In the genomic region with DNA sequence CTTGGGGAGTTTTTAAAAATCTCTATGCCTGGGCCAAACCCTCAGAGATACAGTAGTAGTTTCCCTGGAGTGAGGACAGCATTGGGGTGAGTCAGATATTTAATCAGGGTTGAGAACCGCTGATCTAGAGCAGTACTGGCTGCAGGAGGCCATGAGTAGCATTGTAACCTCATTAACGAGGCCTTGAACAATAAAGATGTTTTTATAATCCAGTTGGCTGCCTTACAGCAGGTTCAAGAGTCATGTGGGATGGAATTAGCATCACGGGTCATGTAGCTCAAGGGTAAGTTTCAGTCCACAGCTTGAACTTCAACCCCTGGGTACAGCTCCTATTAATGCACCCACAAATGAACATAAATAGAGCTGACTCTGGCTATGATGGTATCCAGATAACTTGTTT, we compare ENCODE assay signal across 17 cellular contexts. TPM values are rescaled to one million over a fixed set of nuclear protein-coding genes. Genes with fewer than 3 reads are reported as not detected.
DNase-seq lines count a peak whose midpoint lies in the region; ATAC-seq, FAIRE-seq and TF ChIP-seq lines count a peak whose summit lies in the region.
"Had no signal": no experiment of that assay in that cellular context is flagged by ENCODE, and none has a peak within 500 bp of the region (broad histone marks: within the 10 kb centered on the region; RNA-seq: fewer than 3 reads in every experiment).

No MANE protein-coding gene starts in this region.

- 0 out of 2 replicates have a peak overlapping the region, but pooled peaks have one; percentile 36 for H3K27ac ChIP-seq in GM23338 (ENCODE audit: low read depth)
- no peak overlapping the region for H3K27ac ChIP-seq in mesendoderm (ENCODE audit: low read depth, low read length)

- no peak overlapping the region for H3K23ac ChIP-seq in mesendoderm (ENCODE audit: low read length)

- H3K27me3 ChIP-seq in GM23338 (ENCODE audit: insufficient read depth) (no peaks in the 10 kb centered on the region), mesendoderm (ENCODE audit: insufficient read depth, low read length, poor library complexity) (no peaks in the 10 kb centered on the region)
- H3K27me3 ChIP-seq: Peyer's patch had no signal

- no peak overlapping the region for H3K4me3 Mint-ChIP-seq in GM23338
- H3K4me3 Mint-ChIP-seq: activated CD4-positive, alpha-beta memory T cell treated with anti-CD3 and anti-CD28 coated beads, Interleukin-2, amount 10 ng/mL, durations not matched to agents 7 days and 5 days; CD4-positive, CD25-positive, alpha-beta regulatory T cell; neural crest cell had no signal

- H3K9me2 ChIP-seq in GM23338 (ENCODE audit: insufficient read depth): no peaks in the 10 kb centered on the region

- no peak overlapping the region for H3K4ac ChIP-seq in mesendoderm (ENCODE audit: low read depth, low read length)

- peaks cover 3% of the 10 kb centered on the region for H3K79me1 ChIP-seq in mesendoderm (ENCODE audit: low read length)

- H3K36me3 ChIP-seq in GM23338 (ENCODE audit: insufficient read depth) (no peaks in the 10 kb centered on the region), mesendoderm (ENCODE audit: control insufficient read depth, insufficient read depth, low read length) (no peaks in the 10 kb centered on the region)
- H3K36me3 ChIP-seq: Peyer's patch had no signal

- no peak overlapping the region for H3K9ac ChIP-seq in mesendoderm (ENCODE audit: low read length)

- H4K20me1 ChIP-seq in GM23338 (replicated peaks; ENCODE audit: insufficient read depth): 0 out of 2 replicates have a peak, but pooled peaks cover 3% of the 10 kb centered on the region

- no peaks in the 10 kb centered on the region for H3F3A ChIP-seq in GM23338 (replicated peaks; ENCODE audit: low read depth)

- peak overlapping the region; percentile 85 for H2BK120ac ChIP-seq in mesendoderm (ENCODE audit: low read depth, low read length)

- H3K79me2 ChIP-seq in GM23338 (replicated peaks; ENCODE audit: insufficient read depth) (peaks cover 74% of the 10 kb centered on the region), mesendoderm (ENCODE audit: control insufficient read depth, insufficient read depth, low read length) (peaks cover 7% of the 10 kb centered on the region)

- no peaks in the 10 kb centered on the region for H3K9me3 Mint-ChIP-seq in GM23338
- H3K9me3 Mint-ChIP-seq: activated CD4-positive, alpha-beta memory T cell treated with anti-CD3 and anti-CD28 coated beads, Interleukin-2, amount 10 ng/mL, durations not matched to agents 7 days and 5 days; neural crest cell had no signal

- no peak overlapping the region for H3K56ac ChIP-seq in mesendoderm (ENCODE audit: low read length)

- H2AK5ac ChIP-seq in mesendoderm (ENCODE audit: low read length): no peak overlapping the region

- H3K27ac Mint-ChIP-seq in GM23338: peak overlapping the region; percentile 2
- H3K27ac Mint-ChIP-seq: activated CD4-positive, alpha-beta memory T cell treated with anti-CD3 and anti-CD28 coated beads, Interleukin-2, amount 10 ng/mL, durations not matched to agents 7 days and 5 days had no signal

- no peak for ATAC-seq in GM23338
- ATAC-seq in HG02840 (IDR thresholded peaks at IDR 0.05; ENCODE audit: low FRiP score, unreplicated experiment): no peak
- ATAC-seq in activated CD4-positive, CD25-positive, alpha-beta regulatory T cell treated with anti-CD3 and anti-CD28 coated beads, Interleukin-2, amount 50 U/mL, for 24 hours: no peak
- ATAC-seq in GM21529 (IDR thresholded peaks at IDR 0.05; ENCODE audit: unreplicated experiment): no peak

- no CpG with 5 or more reads among the region's 3 CpGs for WGBS in mesendoderm (ENCODE audit: extremely low coverage, insufficient coverage, low lambda C conversion rate)

- no peak overlapping the region for H3K18ac ChIP-seq in mesendoderm (ENCODE audit: low read length)

- H3K36me3 Mint-ChIP-seq in GM23338 (ENCODE audit: low read depth): peaks cover 4% of the 10 kb centered on the region

- peaks cover 58% of the 10 kb centered on the region for H3K4me1 Mint-ChIP-seq in GM23338

- TF ChIP-seq CTCF in GM23338 (conservative IDR thresholded peaks at IDR 0.05; ENCODE audit: low read depth in 2 of 2): no peak
- TF ChIP-seq CTCF in epithelial cell of proximal tubule (conservative IDR thresholded peaks at IDR 0.05; ENCODE audit: low read depth, low read length): no peak

- DNase-seq in GM23338 (ENCODE audit: low spot score) (no peak), RCC 7860 (ENCODE audit: low spot score) (peak; percentile 52), epithelial cell of proximal tubule (ENCODE audit: low read depth) (peak; percentile 64), mesendoderm (no peak), germinal center (ENCODE audit: low spot score) (no peak)
- DNase-seq: activated CD4-positive, alpha-beta memory T cell treated with anti-CD3 and anti-CD28 coated beads, Interleukin-2, amount 10 ng/mL, durations not matched to agents 7 days and 5 days; activated effector memory CD4-positive, alpha-beta T cell treated with anti-CD3 and anti-CD28 coated beads, Interleukin-2, amount 50 U/mL, for 16 hours; CD4-positive, CD25-positive, alpha-beta regulatory T cell; GDM1; NCI-H345 had no signal

- H3K4me2 ChIP-seq in GM23338 (no peak overlapping the region), mesendoderm (ENCODE audit: low read length) (no peak overlapping the region)
- H3K4me2 ChIP-seq: smooth muscle cell had no signal

- H2BK5ac ChIP-seq in mesendoderm (ENCODE audit: low read length): no peak overlapping the region

- H4K5ac ChIP-seq in mesendoderm (ENCODE audit: low read length): no peak overlapping the region

- no peak overlapping the region for H4K8ac ChIP-seq in mesendoderm (ENCODE audit: low read depth, low read length)

- H2BK15ac ChIP-seq in mesendoderm (replicated peaks; ENCODE audit: low read depth): no peak overlapping the region

- H3K4me3 ChIP-seq in GM23338 (no peak overlapping the region), epithelial cell of proximal tubule (ENCODE audit: low read depth, low read length) (no peak overlapping the region), mesendoderm (ENCODE audit: low read length) (no peak overlapping the region)
- H3K4me3 ChIP-seq: Peyer's patch, smooth muscle cell had no signal

- H3K27me3 Mint-ChIP-seq in GM23338 (ENCODE audit: insufficient read depth, low read depth, poor library complexity): peaks cover 3% of the 10 kb centered on the region
- H3K27me3 Mint-ChIP-seq: activated CD4-positive, alpha-beta memory T cell treated with anti-CD3 and anti-CD28 coated beads, Interleukin-2, amount 10 ng/mL, durations not matched to agents 7 days and 5 days; CD4-positive, CD25-positive, alpha-beta regulatory T cell had no signal

- peak; percentile 73 for FAIRE-seq in RCC 7860 (lab: Jason Lieb, UNC)
- FAIRE-seq: islet of Langerhans had no signal

- H3K4me1 ChIP-seq in GM23338 (ENCODE audit: insufficient read depth) (peaks cover 44% of the 10 kb centered on the region), mesendoderm (ENCODE audit: control insufficient read depth, low read depth, low read length) (no peaks in the 10 kb centered on the region)

- H2AFZ ChIP-seq in GM23338: no peak overlapping the region

TF ChIP-seq in GM23338, 12 proteins besides CTCF, POLR2A, EP300 and RAD21 (continues in another document):
- TF ChIP-seq, protein P1, sequence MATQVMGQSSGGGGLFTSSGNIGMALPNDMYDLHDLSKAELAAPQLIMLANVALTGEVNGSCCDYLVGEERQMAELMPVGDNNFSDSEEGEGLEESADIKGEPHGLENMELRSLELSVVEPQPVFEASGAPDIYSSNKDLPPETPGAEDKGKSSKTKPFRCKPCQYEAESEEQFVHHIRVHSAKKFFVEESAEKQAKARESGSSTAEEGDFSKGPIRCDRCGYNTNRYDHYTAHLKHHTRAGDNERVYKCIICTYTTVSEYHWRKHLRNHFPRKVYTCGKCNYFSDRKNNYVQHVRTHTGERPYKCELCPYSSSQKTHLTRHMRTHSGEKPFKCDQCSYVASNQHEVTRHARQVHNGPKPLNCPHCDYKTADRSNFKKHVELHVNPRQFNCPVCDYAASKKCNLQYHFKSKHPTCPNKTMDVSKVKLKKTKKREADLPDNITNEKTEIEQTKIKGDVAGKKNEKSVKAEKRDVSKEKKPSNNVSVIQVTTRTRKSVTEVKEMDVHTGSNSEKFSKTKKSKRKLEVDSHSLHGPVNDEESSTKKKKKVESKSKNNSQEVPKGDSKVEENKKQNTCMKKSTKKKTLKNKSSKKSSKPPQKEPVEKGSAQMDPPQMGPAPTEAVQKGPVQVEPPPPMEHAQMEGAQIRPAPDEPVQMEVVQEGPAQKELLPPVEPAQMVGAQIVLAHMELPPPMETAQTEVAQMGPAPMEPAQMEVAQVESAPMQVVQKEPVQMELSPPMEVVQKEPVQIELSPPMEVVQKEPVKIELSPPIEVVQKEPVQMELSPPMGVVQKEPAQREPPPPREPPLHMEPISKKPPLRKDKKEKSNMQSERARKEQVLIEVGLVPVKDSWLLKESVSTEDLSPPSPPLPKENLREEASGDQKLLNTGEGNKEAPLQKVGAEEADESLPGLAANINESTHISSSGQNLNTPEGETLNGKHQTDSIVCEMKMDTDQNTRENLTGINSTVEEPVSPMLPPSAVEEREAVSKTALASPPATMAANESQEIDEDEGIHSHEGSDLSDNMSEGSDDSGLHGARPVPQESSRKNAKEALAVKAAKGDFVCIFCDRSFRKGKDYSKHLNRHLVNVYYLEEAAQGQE (IDR thresholded peaks at IDR 0.05; ENCODE audit: unreplicated experiment): no peak
- TF ChIP-seq NANOG (IDR thresholded peaks at IDR 0.05; ENCODE audit: borderline replicate concordance): no peak
- no peak for TF ChIP-seq EZH2phosphoT487 (IDR thresholded peaks at IDR 0.05; ENCODE audit: unreplicated experiment)

RNA-seq across cellular contexts. Expression of a gene that starts 5.1 kb away (rescaled TPM):
- total RNA-seq in GM23338 (2014; rRNA removed; shearing (Covaris generic)): 61.9 and 66.8 TPM in 2 replicates
- polyA plus RNA-seq in GM23338 (2016; fragmentation: Nextera tagmentation; extraction: Ambion mirVana): 40.9 and 41.7 TPM in 2 replicates
- total RNA-seq in epithelial cell of proximal tubule: 30.7 and 32.7 TPM in 2 replicates
- 16.5 TPM for polyA plus RNA-seq in mesendoderm (2013, experiment 1 of 2)
- polyA plus RNA-seq in mesendoderm (2013, experiment 2 of 2): 15.7 TPM

RNA-seq across cellular contexts. Expression of a gene that starts 48.2 kb away (rescaled TPM):
- 87.6 and 89.5 TPM in 2 replicates for total RNA-seq in GM23338 (2014; rRNA removed; shearing (Covaris generic))
- polyA plus RNA-seq in GM23338 (2016; fragmentation: Nextera tagmentation; extraction: Ambion mirVana): 118 and 146 TPM in 2 replicates
- 24.4 and 34.5 TPM in 2 replicates for total RNA-seq in epithelial cell of proximal tubule
- polyA plus RNA-seq in mesendoderm (2013, experiment 1 of 2): 16.4 TPM
- polyA plus RNA-seq in mesendoderm (2013, experiment 2 of 2): 15.8 TPM

Comparison
In these comparisons a context has a peak if more than half of its experiments do, and no peak if none do; other contexts are left out.
1. DNase-seq: peak in RCC 7860 (single experiment) and epithelial cell of proximal tubule (single experiment); none in GM23338 (single experiment), mesendoderm (single experiment) and germinal center (single experiment).